Comparison of ENCODE assay signal across 1 cellular context in the genomic region with DNA sequence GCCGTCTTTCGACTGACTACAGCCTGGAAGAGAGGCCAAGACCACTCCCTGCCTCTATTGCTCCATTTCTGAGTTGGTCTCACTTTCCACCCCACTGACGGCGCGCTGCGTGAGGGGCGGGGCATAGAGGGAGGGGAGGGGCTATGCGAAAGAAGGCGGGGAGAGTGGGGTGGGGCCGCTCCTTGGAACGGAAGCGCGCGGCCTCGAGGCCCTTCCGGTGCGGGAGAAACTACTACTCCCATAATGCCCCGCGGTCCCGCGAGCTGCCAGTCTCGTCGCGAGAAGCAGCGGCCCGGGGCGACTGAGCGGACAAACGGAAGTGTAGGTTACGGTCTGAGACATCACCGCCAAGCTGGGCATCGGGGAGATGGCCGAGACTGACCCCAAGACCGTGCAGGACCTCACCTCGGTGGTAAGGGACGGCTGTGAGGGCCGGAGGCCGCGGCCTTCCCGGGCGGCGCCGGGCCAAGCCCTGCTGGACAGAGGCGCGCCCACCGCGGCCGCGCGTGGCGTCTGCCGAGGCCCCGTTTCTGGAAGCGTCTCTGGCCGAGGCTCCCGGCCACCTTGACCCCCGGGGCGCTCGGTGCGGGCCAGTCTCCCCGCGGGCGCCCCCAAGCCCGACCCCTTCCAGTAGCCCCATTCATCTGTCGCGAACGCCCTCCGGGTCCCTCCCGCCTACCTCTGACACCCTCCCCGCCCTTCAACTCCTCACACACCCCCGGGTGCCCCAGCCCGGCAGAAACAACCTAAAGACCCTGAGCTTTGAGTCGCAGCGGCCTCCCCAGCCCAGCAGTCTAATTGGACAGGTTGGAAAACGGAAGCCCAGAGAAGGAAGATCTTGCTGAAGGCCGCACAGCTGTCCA.
A peak's percentile ranks its signal among the peaks of the same experiment; 100 is the strongest.
TF ChIP-seq lines count a peak whose summit lies in the region.

HSBP1 (plus strand) TSS at position 269 of the 863 bp plus-strand sequence; CDS start at position 368, 99 bp downstream.

TF ChIP-seq in K562, 482 proteins besides CTCF, POLR2A, EP300 and RAD21 (continued from another document and continues in another):
- TF ChIP-seq, protein P1, sequence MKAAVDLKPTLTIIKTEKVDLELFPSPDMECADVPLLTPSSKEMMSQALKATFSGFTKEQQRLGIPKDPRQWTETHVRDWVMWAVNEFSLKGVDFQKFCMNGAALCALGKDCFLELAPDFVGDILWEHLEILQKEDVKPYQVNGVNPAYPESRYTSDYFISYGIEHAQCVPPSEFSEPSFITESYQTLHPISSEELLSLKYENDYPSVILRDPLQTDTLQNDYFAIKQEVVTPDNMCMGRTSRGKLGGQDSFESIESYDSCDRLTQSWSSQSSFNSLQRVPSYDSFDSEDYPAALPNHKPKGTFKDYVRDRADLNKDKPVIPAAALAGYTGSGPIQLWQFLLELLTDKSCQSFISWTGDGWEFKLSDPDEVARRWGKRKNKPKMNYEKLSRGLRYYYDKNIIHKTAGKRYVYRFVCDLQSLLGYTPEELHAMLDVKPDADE (conservative IDR thresholded peaks at IDR 0.05; ENCODE audit: control insufficient read depth, low read depth, low read length), result peak; percentile 87
- no peak for TF ChIP-seq ZNF408 (CRISPR knock-in tag; IDR thresholded peaks at IDR 0.05; ENCODE audit: low read depth)
- TF ChIP-seq CEBPB (tag; IDR thresholded peaks at IDR 0.05), result 0 out of 2 replicates have a peak, but pooled peaks have one; percentile 9
- peak; percentile 38; the same call in 1 of the 2 replicates for TF ChIP-seq GMEB1 (CRISPR knock-in tag; IDR thresholded peaks at IDR 0.05)
- TF ChIP-seq MLX (CRISPR knock-in tag; conservative IDR thresholded peaks at IDR 0.05), result no peak
- TF ChIP-seq ILK (tag; IDR thresholded peaks at IDR 0.05; ENCODE audit: borderline replicate concordance, low read depth), result no peak
- no peak for TF ChIP-seq NBN (IDR thresholded peaks at IDR 0.05; ENCODE audit: low read depth)
- TF ChIP-seq TCFL5 (CRISPR knock-in tag; conservative IDR thresholded peaks at IDR 0.05), result no peak
- no peak for TF ChIP-seq ZNF174 (CRISPR knock-in tag; IDR thresholded peaks at IDR 0.05)
- peak; percentile 90 for TF ChIP-seq ETV1 (tag; conservative IDR thresholded peaks at IDR 0.05; ENCODE audit: low read depth)
- TF ChIP-seq, protein P2, sequence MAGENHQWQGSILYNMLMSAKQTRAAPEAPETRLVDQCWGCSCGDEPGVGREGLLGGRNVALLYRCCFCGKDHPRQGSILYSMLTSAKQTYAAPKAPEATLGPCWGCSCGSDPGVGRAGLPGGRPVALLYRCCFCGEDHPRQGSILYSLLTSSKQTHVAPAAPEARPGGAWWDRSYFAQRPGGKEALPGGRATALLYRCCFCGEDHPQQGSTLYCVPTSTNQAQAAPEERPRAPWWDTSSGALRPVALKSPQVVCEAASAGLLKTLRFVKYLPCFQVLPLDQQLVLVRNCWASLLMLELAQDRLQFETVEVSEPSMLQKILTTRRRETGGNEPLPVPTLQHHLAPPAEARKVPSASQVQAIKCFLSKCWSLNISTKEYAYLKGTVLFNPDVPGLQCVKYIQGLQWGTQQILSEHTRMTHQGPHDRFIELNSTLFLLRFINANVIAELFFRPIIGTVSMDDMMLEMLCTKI (IDR thresholded peaks at IDR 0.05; ENCODE audit: partially characterized antibody), result no peak
- TF ChIP-seq, protein P3, sequence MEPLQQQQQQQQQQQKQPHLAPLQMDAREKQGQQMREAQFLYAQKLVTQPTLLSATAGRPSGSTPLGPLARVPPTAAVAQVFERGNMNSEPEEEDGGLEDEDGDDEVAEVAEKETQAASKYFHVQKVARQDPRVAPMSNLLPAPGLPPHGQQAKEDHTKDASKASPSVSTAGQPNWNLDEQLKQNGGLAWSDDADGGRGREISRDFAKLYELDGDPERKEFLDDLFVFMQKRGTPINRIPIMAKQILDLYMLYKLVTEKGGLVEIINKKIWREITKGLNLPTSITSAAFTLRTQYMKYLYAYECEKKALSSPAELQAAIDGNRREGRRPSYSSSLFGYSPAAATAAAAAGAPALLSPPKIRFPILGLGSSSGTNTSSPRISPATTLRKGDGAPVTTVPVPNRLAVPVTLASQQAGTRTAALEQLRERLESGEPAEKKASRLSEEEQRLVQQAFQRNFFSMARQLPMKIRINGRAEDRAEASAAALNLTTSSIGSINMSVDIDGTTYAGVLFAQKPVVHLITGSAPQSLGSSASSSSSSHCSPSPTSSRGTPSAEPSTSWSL (CRISPR knock-in tag; IDR thresholded peaks at IDR 0.05; ENCODE audit: borderline replicate concordance), result no peak
- TF ChIP-seq SMARCC2 (IDR thresholded peaks at IDR 0.05; ENCODE audit: low read depth), result no peak
- TF ChIP-seq BMI1 (IDR thresholded peaks at IDR 0.05; ENCODE audit: low read length), result no peak
- TF ChIP-seq ELF2 (CRISPR knock-in tag; IDR thresholded peaks at IDR 0.05), result 0 out of 2 replicates have a peak, but pooled peaks have one; percentile 34
- peak; percentile 98 for TF ChIP-seq CHD2 (IDR thresholded peaks at IDR 0.05; ENCODE audit: low read depth, low read length)
- TF ChIP-seq, protein P4, sequence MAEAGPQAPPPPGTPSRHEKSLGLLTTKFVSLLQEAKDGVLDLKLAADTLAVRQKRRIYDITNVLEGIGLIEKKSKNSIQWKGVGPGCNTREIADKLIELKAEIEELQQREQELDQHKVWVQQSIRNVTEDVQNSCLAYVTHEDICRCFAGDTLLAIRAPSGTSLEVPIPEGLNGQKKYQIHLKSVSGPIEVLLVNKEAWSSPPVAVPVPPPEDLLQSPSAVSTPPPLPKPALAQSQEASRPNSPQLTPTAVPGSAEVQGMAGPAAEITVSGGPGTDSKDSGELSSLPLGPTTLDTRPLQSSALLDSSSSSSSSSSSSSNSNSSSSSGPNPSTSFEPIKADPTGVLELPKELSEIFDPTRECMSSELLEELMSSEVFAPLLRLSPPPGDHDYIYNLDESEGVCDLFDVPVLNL (CRISPR knock-in tag; IDR thresholded peaks at IDR 0.05; ENCODE audit: low read depth), result no peak
- no peak for TF ChIP-seq ETV6 (IDR thresholded peaks at IDR 0.05; ENCODE audit: borderline replicate concordance in 1 of 2, low read depth in 2 of 2, low read length in 1 of 2)
- TF ChIP-seq ETV6 (CRISPR knock-in tag; IDR thresholded peaks at IDR 0.05; ENCODE audit: borderline replicate concordance), result no peak
- TF ChIP-seq, protein P5, sequence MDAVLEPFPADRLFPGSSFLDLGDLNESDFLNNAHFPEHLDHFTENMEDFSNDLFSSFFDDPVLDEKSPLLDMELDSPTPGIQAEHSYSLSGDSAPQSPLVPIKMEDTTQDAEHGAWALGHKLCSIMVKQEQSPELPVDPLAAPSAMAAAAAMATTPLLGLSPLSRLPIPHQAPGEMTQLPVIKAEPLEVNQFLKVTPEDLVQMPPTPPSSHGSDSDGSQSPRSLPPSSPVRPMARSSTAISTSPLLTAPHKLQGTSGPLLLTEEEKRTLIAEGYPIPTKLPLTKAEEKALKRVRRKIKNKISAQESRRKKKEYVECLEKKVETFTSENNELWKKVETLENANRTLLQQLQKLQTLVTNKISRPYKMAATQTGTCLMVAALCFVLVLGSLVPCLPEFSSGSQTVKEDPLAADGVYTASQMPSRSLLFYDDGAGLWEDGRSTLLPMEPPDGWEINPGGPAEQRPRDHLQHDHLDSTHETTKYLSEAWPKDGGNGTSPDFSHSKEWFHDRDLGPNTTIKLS (IDR thresholded peaks at IDR 0.05; ENCODE audit: borderline replicate concordance, low read depth), result peak; percentile 92
- TF ChIP-seq ZBTB11 (CRISPR knock-in tag; IDR thresholded peaks at IDR 0.05), result peak in 1 of 3 experiments; percentile 67; a peak in 2 of 6 replicates
- TF ChIP-seq CUX1 (CRISPR knock-in tag; IDR thresholded peaks at IDR 0.05), result no peak
- TF ChIP-seq NELFE (IDR thresholded peaks at IDR 0.05; ENCODE audit: insufficient read depth, insufficient read length), result no peak
- peak in 1 of 2 experiments; percentile 46; a peak in 1 of 4 replicates for TF ChIP-seq TEAD1 (CRISPR knock-in tag; IDR thresholded peaks at IDR 0.05)
- TF ChIP-seq SRSF9 (IDR thresholded peaks at IDR 0.05; ENCODE audit: borderline replicate concordance, low read depth, low read length), result no peak
- no peak for TF ChIP-seq MEIS2 (IDR thresholded peaks at IDR 0.05; ENCODE audit: partially characterized antibody)
- TF ChIP-seq FUS (optimal IDR thresholded peaks at IDR 0.05; ENCODE audit: low read depth, low read length), result no peak
- TF ChIP-seq, protein P6, sequence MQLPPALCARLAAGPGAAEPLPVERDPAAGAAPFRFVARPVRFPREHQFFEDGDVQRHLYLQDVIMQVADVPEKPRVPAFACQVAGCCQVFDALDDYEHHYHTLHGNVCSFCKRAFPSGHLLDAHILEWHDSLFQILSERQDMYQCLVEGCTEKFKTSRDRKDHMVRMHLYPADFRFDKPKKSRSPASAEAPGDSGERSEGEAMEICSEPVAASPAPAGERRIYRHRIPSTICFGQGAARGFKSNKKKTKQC (CRISPR knock-in tag; IDR thresholded peaks at IDR 0.05), result 0 out of 2 replicates have a peak, but pooled peaks have one; percentile 18
- no peak for TF ChIP-seq ZNF445 (CRISPR knock-in tag; IDR thresholded peaks at IDR 0.05; ENCODE audit: low read depth)
- TF ChIP-seq EGR1 (conservative IDR thresholded peaks at IDR 0.05), result no peak
- TF ChIP-seq KAT7 (CRISPR knock-in tag; IDR thresholded peaks at IDR 0.05; ENCODE audit: borderline replicate concordance), result no peak; the same call in 1 of the 2 replicates
- no peak for TF ChIP-seq CBFB (CRISPR knock-in tag; IDR thresholded peaks at IDR 0.05)
- no peak for TF ChIP-seq LEF1 (IDR thresholded peaks at IDR 0.05)
